ENCODE assay signal across 8 cellular contexts in the genomic region with DNA sequence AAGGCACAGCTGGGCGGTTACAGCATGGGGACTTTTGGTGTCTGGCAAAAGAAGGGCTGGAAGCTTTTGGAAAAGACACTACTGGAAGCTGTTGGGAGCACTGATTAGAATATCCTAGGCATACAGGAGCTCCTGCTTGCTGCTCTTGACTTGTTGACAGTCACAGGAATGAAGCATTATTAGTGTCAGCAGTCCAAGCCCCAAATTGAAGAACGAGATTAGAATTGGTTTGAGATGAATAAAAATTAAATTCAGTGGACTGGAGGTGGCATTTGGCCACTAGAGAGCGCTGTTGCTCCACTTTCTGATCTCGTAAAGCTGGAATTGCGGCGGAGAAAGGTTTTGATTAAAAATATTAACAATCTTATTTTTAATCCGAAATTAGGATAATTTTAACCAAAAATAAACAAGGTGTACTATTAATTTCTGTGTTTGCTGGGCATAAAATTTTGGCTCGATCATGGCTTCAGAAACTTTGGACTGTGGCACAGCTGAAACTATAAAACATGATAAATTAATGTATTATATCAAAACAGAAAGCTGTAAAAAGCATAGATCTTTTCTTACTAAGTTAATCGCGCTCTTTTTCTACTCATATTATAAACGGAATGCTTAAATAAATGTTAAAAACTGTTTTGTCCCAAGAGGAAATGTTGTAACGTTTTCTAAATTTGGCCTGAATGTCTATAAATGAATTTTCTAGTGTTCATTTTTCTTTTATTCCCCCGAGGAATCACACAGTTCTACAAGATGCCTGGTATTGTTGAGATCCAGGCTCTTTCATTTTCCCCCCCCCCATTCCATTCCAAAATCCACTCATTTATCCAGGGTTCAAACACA. TPM values are rescaled to one million over a fixed set of nuclear protein-coding genes. Genes with fewer than 3 reads are reported as not detected.
A peak's percentile ranks its signal among the peaks of the same experiment; 100 is the strongest.
DNase-seq lines count a peak whose midpoint lies in the region; ATAC-seq lines count a peak whose summit lies in the region.

No MANE protein-coding gene starts in this region.

- no peak overlapping the region for H3K27ac ChIP-seq in Karpas-422 (ENCODE audit: low read length)

- H3K27me3 ChIP-seq in Karpas-422 (ENCODE audit: low read length) = no peaks in the 10 kb centered on the region

- no peaks in the 10 kb centered on the region for H3K79me2 ChIP-seq in Karpas-422 (ENCODE audit: low read length)

- H3K9ac ChIP-seq in Karpas-422 (ENCODE audit: low read length) = peak overlapping the region; percentile 22; the same call in 1 of the 2 replicates

- DNase-seq in CMK (ENCODE audit: low read depth) = peak; percentile 17
- DNase-seq in Karpas-422 = peak; percentile 89
- DNase-seq in T follicular helper cell (ENCODE audit: low read depth) = peak; percentile 59
- DNase-seq in amygdala (lab: John Stamatoyannopoulos, UW) = peak in 39 of 56 donors; percentile 1 to 84 (median 19)
- peak; percentile 40 to 42 for DNase-seq in hippocampal formation (lab: John Stamatoyannopoulos, UW)
- DNase-seq in stimulated activated CD4-positive, alpha-beta T cell treated with anti-CD3 and anti-CD28 coated beads, Interleukin-15, amount 100 ng/mL, for 1 hour (ENCODE audit: low read depth in 1 of 2, low spot score in 1 of 2) = peak; percentile 21 to 47

- no peak overlapping the region for H3K4me3 ChIP-seq in Karpas-422 (ENCODE audit: low read length)

- H3K9me2 ChIP-seq in Karpas-422 (replicated peaks; ENCODE audit: insufficient read depth, low read length) = no peaks in the 10 kb centered on the region

- peaks cover 3% of the 10 kb centered on the region; the same call in 1 of the 2 replicates for H3K4me1 ChIP-seq in Karpas-422 (ENCODE audit: low read length)

- no peak for ATAC-seq in GM18502 (IDR thresholded peaks at IDR 0.05; ENCODE audit: poor library complexity, unreplicated experiment)
- no peak for ATAC-seq in HG02870 (IDR thresholded peaks at IDR 0.05; ENCODE audit: unreplicated experiment)

- no peaks in the 10 kb centered on the region for H3K9me3 ChIP-seq in Karpas-422 (ENCODE audit: low read length)

- H2AFZ ChIP-seq in Karpas-422 (ENCODE audit: low read length) = no peak overlapping the region

- H4K20me1 ChIP-seq in Karpas-422 (ENCODE audit: insufficient read depth, low read depth, low read length) = no peaks in the 10 kb centered on the region

- peak overlapping the region; percentile 56 for H3K4me2 ChIP-seq in Karpas-422 (ENCODE audit: low read depth, low read length, poor library complexity, severe bottlenecking)

- H3K36me3 ChIP-seq in Karpas-422 (ENCODE audit: insufficient read depth, low read length) = no peaks in the 10 kb centered on the region

RNA-seq across cellular contexts. Expression of a gene that starts 2.4 kb away (rescaled TPM):
- not detected in 2 replicates for total RNA-seq in Karpas-422 (2014; rRNA removed; shearing (Covaris generic); ENCODE audit: low replicate concordance)

RNA-seq across cellular contexts. Expression of a gene that starts 4.6 kb away (rescaled TPM):
- total RNA-seq in Karpas-422 (2014; rRNA removed; shearing (Covaris generic); ENCODE audit: low replicate concordance) = not detected in 2 replicates

RNA-seq across cellular contexts. Expression of a gene that starts 10.6 kb away (rescaled TPM):
- not detected in 2 replicates for total RNA-seq in Karpas-422 (2014; rRNA removed; shearing (Covaris generic); ENCODE audit: low replicate concordance)

RNA-seq across cellular contexts. Expression of a gene that starts 20.1 kb away (rescaled TPM):
- not detected in 2 replicates for total RNA-seq in Karpas-422 (2014; rRNA removed; shearing (Covaris generic); ENCODE audit: low replicate concordance)

RNA-seq across cellular contexts. Expression of a gene that starts 24.2 kb away (rescaled TPM):
- not detected in 2 replicates for total RNA-seq in Karpas-422 (2014; rRNA removed; shearing (Covaris generic); ENCODE audit: low replicate concordance)

Comparison
In these comparisons a context has a peak if more than half of its experiments do, and no peak if none do; other contexts are left out.
1. DNase-seq: peak in every context shown above with its lines; median percentile 89 in Karpas-422; 59 in T follicular helper cell; 41 in hippocampal formation; 34 in stimulated activated CD4-positive, alpha-beta T cell treated with anti-CD3 and anti-CD28 coated beads, Interleukin-15, amount 100 ng/mL, for 1 hour; 19 in amygdala; 17 in CMK.